8 cellular contexts compared by ENCODE assay signal in genomic region chr1:62508187-62508758, GRCh38.
DNase-seq lines count a peak whose midpoint lies in the region; FAIRE-seq and TF ChIP-seq lines count a peak whose summit lies in the region.

No MANE protein-coding gene starts in this region.

- 90 to 100% methylated on average over 1 of the region's 1 CpG for WGBS in GM23248 (ENCODE audit: low coverage in 1 of 2, low lambda C conversion rate in 2 of 2, missing lambda C conversion rate in 2 of 2), 2 experiments

- DNase-seq in CD14-positive monocyte (ENCODE audit: low spot score) (no peak), GM23248 (peak; percentile 70), NT2/D1 (ENCODE audit: low read depth, low spot score) (peak; percentile 33), dorsolateral prefrontal cortex (no peak), nephron progenitor cell (no peak), HK-2 (ENCODE audit: unreplicated experiment) (no peak), GM12892 (ENCODE audit: insufficient read length) (no peak)
- no peak for DNase-seq in activated naive CD4-positive, alpha-beta T cell treated with anti-CD3 and anti-CD28 coated beads, Interleukin-2, amount 50 U/mL, for 16 hours

- no peaks in the 10 kb centered on the region for H4K20me1 ChIP-seq in GM23248 (ENCODE audit: insufficient read depth)

- H3K27me3 ChIP-seq in GM23248 (replicated peaks; ENCODE audit: insufficient read depth) (no peaks in the 10 kb centered on the region), NT2/D1 (ENCODE audit: insufficient read depth, insufficient read length) (no peaks in the 10 kb centered on the region), dorsolateral prefrontal cortex (no peaks in the 10 kb centered on the region)

- H3K27me3 Mint-ChIP-seq in CD14-positive monocyte (ENCODE audit: low read depth in 3 of 3) (peaks cover 0 to 3% (median 0%) of the 10 kb centered on the region in 3 donors), nephron progenitor cell (ENCODE audit: low read depth, poor library complexity) (no peaks in the 10 kb centered on the region)

- no peak overlapping the region for H2AFZ ChIP-seq in GM23248

- no peak for FAIRE-seq in GM12892 (lab: Jason Lieb, UNC)

- H3K36me3 Mint-ChIP-seq in CD14-positive monocyte (peaks cover 5 to 7% of the 10 kb centered on the region in 2 donors), nephron progenitor cell (ENCODE audit: low read depth) (peaks cover 59% of the 10 kb centered on the region)

- H3K27ac ChIP-seq in GM23248 (no peak overlapping the region), dorsolateral prefrontal cortex (no peak overlapping the region)

- H3F3A ChIP-seq in GM23248 (ENCODE audit: insufficient read depth), result no peaks in the 10 kb centered on the region

- no peak overlapping the region for H3K4me2 ChIP-seq in GM23248 (ENCODE audit: unreplicated experiment)

- H3K4me1 ChIP-seq in GM23248 (ENCODE audit: insufficient read depth) (no peaks in the 10 kb centered on the region), NT2/D1 (ENCODE audit: insufficient read depth, insufficient read length) (no peaks in the 10 kb centered on the region)

- no peak overlapping the region for H3K9ac ChIP-seq in GM23248
- no peak overlapping the region for H3K9ac ChIP-seq in NT2/D1 (ENCODE audit: insufficient read length, low read depth)

- no peaks in the 10 kb centered on the region for H3K79me2 ChIP-seq in GM23248 (ENCODE audit: insufficient read depth)

- H3K36me3 ChIP-seq in GM23248 (ENCODE audit: low read depth) (peaks cover 41% of the 10 kb centered on the region), NT2/D1 (ENCODE audit: insufficient read depth, insufficient read length, low read length) (peaks cover 16% of the 10 kb centered on the region)

- no peak overlapping the region for H3K4me3 ChIP-seq in GM23248
- no peak overlapping the region for H3K4me3 ChIP-seq in NT2/D1 (ENCODE audit: insufficient read length, low read depth)
- no peak overlapping the region for H3K4me3 ChIP-seq in dorsolateral prefrontal cortex

- H3K9me3 ChIP-seq in GM23248 (ENCODE audit: low read depth) (no peaks in the 10 kb centered on the region), NT2/D1 (ENCODE audit: insufficient read depth, low read length) (no peaks in the 10 kb centered on the region)

- intact Hi-C loops in CD14-positive monocyte (cut with micrococcal nuclease) (loop anchor here (5.0 to 10.0 kb wide), 2 partner anchors 237 to 239 kb away; no protein-coding TSS in a partner anchor), dorsolateral prefrontal cortex (cut with DNase I) (loop anchor here in 1 of 2 donors (5.0 kb wide), 1 partner anchor 239 kb away; no protein-coding TSS in a partner anchor)

- H3K9me3 Mint-ChIP-seq in CD14-positive monocyte (no peaks in the 10 kb centered on the region), nephron progenitor cell (no peaks in the 10 kb centered on the region)

- H3K4me3 Mint-ChIP-seq in CD14-positive monocyte (no peak overlapping the region), nephron progenitor cell (no peak overlapping the region)

- TF ChIP-seq POLR2A in GM12892 (IDR thresholded peaks at IDR 0.05; ENCODE audit: low read depth, low read length), result no peak

- no peaks in the 10 kb centered on the region for H3K9me2 ChIP-seq in GM23248 (ENCODE audit: insufficient read depth)

- TF ChIP-seq CTCF in CD14-positive monocyte (IDR thresholded peaks at IDR 0.05) (peak; percentile 61), dorsolateral prefrontal cortex (IDR thresholded peaks at IDR 0.05 in 54 of 56, conservative IDR thresholded peaks at IDR 0.05 in 2 of 56; ENCODE audit: low read depth in 1 of 56, partially characterized antibody in 56 of 56) (peak; percentile 34 to 82 (median 65)), nephron progenitor cell (IDR thresholded peaks at IDR 0.05) (peak; percentile 26)

- in situ Hi-C loops in GM23248 (cut with MboI), result loop anchor here (10.0 kb wide), 1 partner anchor 237 kb away; no protein-coding TSS in a partner anchor

- no peaks in the 10 kb centered on the region for H3K4me1 Mint-ChIP-seq in CD14-positive monocyte
- no peaks in the 10 kb centered on the region for H3K4me1 Mint-ChIP-seq in nephron progenitor cell

- H3K27ac Mint-ChIP-seq in CD14-positive monocyte (no peak overlapping the region), nephron progenitor cell (no peak overlapping the region)

Comparison
In these comparisons a context has a peak if more than half of its experiments do, and no peak if none do; other contexts are left out.
1. DNase-seq: peak in GM23248 (single experiment) and NT2/D1 (single experiment); none in CD14-positive monocyte (single experiment), dorsolateral prefrontal cortex (0 of 10), nephron progenitor cell (single experiment), activated naive CD4-positive, alpha-beta T cell treated with anti-CD3 and anti-CD28 coated beads, Interleukin-2, amount 50 U/mL, for 16 hours (single experiment), HK-2 (single experiment) and GM12892 (single experiment).
2. Peak in every context shown above with its lines, with median percentiles within 50 percentile points of each other: CTCF ChIP-seq.